Comparison of ENCODE assay signal across 20 cellular contexts in genomic region chr15:67005294-67005996, GRCh38. TPM values are rescaled to one million over a fixed set of nuclear protein-coding genes. Genes with fewer than 3 reads are reported as not detected.
DNase-seq lines count a peak whose midpoint lies in the region; FAIRE-seq lines count a peak whose summit lies in the region.
"Had no signal": no experiment of that assay in that cellular context is flagged by ENCODE, and none has a peak within 500 bp of the region (broad histone marks: within the 10 kb centered on the region; RNA-seq: fewer than 3 reads in every experiment).

No MANE protein-coding gene starts in this region.

- no peak overlapping the region for H3K23ac ChIP-seq in mesendoderm (ENCODE audit: low read length)
- H3K23ac ChIP-seq in trophoblast cell (ENCODE audit: low read length): peak overlapping the region; percentile 27

- H3K79me1 ChIP-seq in mesendoderm (ENCODE audit: low read length) (no peaks in the 10 kb centered on the region), trophoblast cell (ENCODE audit: low read length) (no peaks in the 10 kb centered on the region)

- H3K27me3 ChIP-seq in SJSA1 (replicated peaks): no peaks in the 10 kb centered on the region
- H3K27me3 ChIP-seq in mesendoderm (ENCODE audit: insufficient read depth, low read length, poor library complexity): no peaks in the 10 kb centered on the region
- no peaks in the 10 kb centered on the region for H3K27me3 ChIP-seq in trophoblast cell (ENCODE audit: insufficient read depth, low read length)
- H3K27me3 ChIP-seq: BE2C had no signal

- H3K4me1 ChIP-seq in SJSA1 (replicated peaks) (peaks cover 48% of the 10 kb centered on the region), mesendoderm (ENCODE audit: control insufficient read depth, low read depth, low read length) (no peaks in the 10 kb centered on the region), trophoblast cell (ENCODE audit: control insufficient read depth in 1 of 2, insufficient read depth in 2 of 2, low read length in 2 of 2) (no peaks in the 10 kb centered on the region)
- H3K4me1 ChIP-seq: BE2C had no signal

- no peak for FAIRE-seq in HTR-8/SVneo (lab: Jason Lieb, UNC)
- FAIRE-seq: A549, D721Med, G401.6, GM12891 had no signal

- H4K91ac ChIP-seq in trophoblast cell (ENCODE audit: low read depth, low read length): no peak overlapping the region

- H2AK5ac ChIP-seq in mesendoderm (ENCODE audit: low read length): no peak overlapping the region
- H2AK5ac ChIP-seq in trophoblast cell (ENCODE audit: low read length): no peak overlapping the region

- no peak overlapping the region for H2BK15ac ChIP-seq in mesendoderm (replicated peaks; ENCODE audit: low read depth)

- H3K27ac ChIP-seq in SJSA1: peak overlapping the region; percentile 61
- H3K27ac ChIP-seq in mesendoderm (ENCODE audit: low read depth, low read length): no peak overlapping the region
- no peak overlapping the region for H3K27ac ChIP-seq in trophoblast cell (ENCODE audit: low read depth, low read length)
- H3K27ac ChIP-seq: C4-2B had no signal

- H4K8ac ChIP-seq in mesendoderm (ENCODE audit: low read depth, low read length) (no peak overlapping the region), trophoblast cell (ENCODE audit: low read depth, low read length) (no peak overlapping the region)

- H2BK5ac ChIP-seq in mesendoderm (ENCODE audit: low read length): no peak overlapping the region
- H2BK5ac ChIP-seq in trophoblast cell (ENCODE audit: low read depth, low read length, poor library complexity): no peak overlapping the region

- no CpG with 5 or more reads among the region's 10 CpGs for WGBS in mesendoderm (ENCODE audit: extremely low coverage, insufficient coverage, low lambda C conversion rate)
- WGBS in trophoblast cell (ENCODE audit: extremely low coverage, insufficient coverage, insufficient read length): no CpG with 5 or more reads among the region's 10 CpGs

- no peak overlapping the region for H3K56ac ChIP-seq in mesendoderm (ENCODE audit: low read length)

- H2BK12ac ChIP-seq in trophoblast cell (ENCODE audit: low read length): no peak overlapping the region

- H3K4me2 ChIP-seq in mesendoderm (ENCODE audit: low read length) (no peak overlapping the region), trophoblast cell (ENCODE audit: low read length) (no peak overlapping the region)
- H3K4me2 ChIP-seq: A549, GM23338 had no signal

- H4K5ac ChIP-seq in mesendoderm (ENCODE audit: low read length): no peak overlapping the region

- H3K14ac ChIP-seq in trophoblast cell (ENCODE audit: low read length): no peak overlapping the region

- H3K36me3 ChIP-seq in SJSA1 (no peaks in the 10 kb centered on the region), mesendoderm (ENCODE audit: control insufficient read depth, insufficient read depth, low read length) (no peaks in the 10 kb centered on the region), trophoblast cell (ENCODE audit: control insufficient read depth in 1 of 2, insufficient read depth in 2 of 2, low read length in 2 of 2) (no peaks in the 10 kb centered on the region)
- H3K36me3 ChIP-seq: BE2C had no signal

- H3K9me3 ChIP-seq in SJSA1 (replicated peaks): no peaks in the 10 kb centered on the region
- no peaks in the 10 kb centered on the region for H3K9me3 ChIP-seq in trophoblast cell (ENCODE audit: insufficient read depth, low read depth, low read length)
- H3K9me3 ChIP-seq: BE2C had no signal

- H3K9ac ChIP-seq in mesendoderm (ENCODE audit: low read length) (no peak overlapping the region), trophoblast cell (ENCODE audit: low read length) (peak overlapping the region; percentile 19)

- H3K18ac ChIP-seq in mesendoderm (ENCODE audit: low read length) (no peak overlapping the region), trophoblast cell (ENCODE audit: low read length) (no peak overlapping the region)

- no peak overlapping the region for H2AFZ ChIP-seq in trophoblast cell (ENCODE audit: insufficient read depth, low read length, poor library complexity)
- H2AFZ ChIP-seq: GM23338 had no signal

- DNase-seq in SJSA1 (ENCODE audit: low read depth in 1 of 2, low spot score in 2 of 2) (peak; percentile 79 to 81), dermis microvascular lymphatic vessel endothelial cell (ENCODE audit: low read depth in 2 of 2) (peak; percentile 24 to 63), mesendoderm (peak; percentile 33), trophoblast cell (no peak), hypothalamus (lab: John Stamatoyannopoulos, UW) (no peak), HTR-8/SVneo (ENCODE audit: insufficient read length, low spot score) (no peak)
- DNase-seq in activated CD4-positive, CD25-positive, alpha-beta regulatory T cell (lab: John Stamatoyannopoulos, UW): no peak
- DNase-seq: BE2C; CD8-positive, alpha-beta T cell; COR-L47; DMS153; DMS79 treated with DMSO at 0.1 percent for 48 hours; EL; H9 had no signal

- H3K4ac ChIP-seq in mesendoderm (ENCODE audit: low read depth, low read length) (no peak overlapping the region), trophoblast cell (ENCODE audit: low read depth, low read length) (no peak overlapping the region)

- H2BK120ac ChIP-seq in mesendoderm (ENCODE audit: low read depth, low read length) (no peak overlapping the region), trophoblast cell (ENCODE audit: insufficient read depth, low read length, poor library complexity) (no peak overlapping the region)

- no peak overlapping the region for H3K4me3 ChIP-seq in SJSA1
- H3K4me3 ChIP-seq in mesendoderm (ENCODE audit: low read length): no peak overlapping the region
- no peak overlapping the region for H3K4me3 ChIP-seq in trophoblast cell (ENCODE audit: low read depth, low read length)
- H3K4me3 ChIP-seq: A549, GM23338 had no signal

- H4K12ac ChIP-seq in trophoblast cell (ENCODE audit: low read depth, low read length): no peak overlapping the region

- no peaks in the 10 kb centered on the region for H3K79me2 ChIP-seq in mesendoderm (ENCODE audit: control insufficient read depth, insufficient read depth, low read length)
- no peaks in the 10 kb centered on the region for H3K79me2 ChIP-seq in trophoblast cell (ENCODE audit: control insufficient read depth, insufficient read depth, low read length, poor library complexity)

RNA-seq across cellular contexts. Expression of gene SMAD3, which starts 60.0 kb away (rescaled TPM):
- 19.5 and 22.0 TPM in 2 replicates for total RNA-seq in SJSA1 (2014; rRNA removed; shearing (Covaris generic))
- total RNA-seq in dermis microvascular lymphatic vessel endothelial cell: 11.8 and 12.3 TPM in 2 replicates
- 17.4 TPM for polyA plus RNA-seq in mesendoderm (2013, experiment 1 of 2)
- 16.4 TPM for polyA plus RNA-seq in mesendoderm (2013, experiment 2 of 2)
- polyA plus RNA-seq in trophoblast cell (2013): 49.5 and 54.4 TPM in 2 replicates

Comparison
In these comparisons a context has a peak if more than half of its experiments do, and no peak if none do; other contexts are left out.
1. DNase-seq: peak in SJSA1 (2 of 2), dermis microvascular lymphatic vessel endothelial cell (2 of 2) and mesendoderm (single experiment); none in trophoblast cell (0 of 2), hypothalamus (0 of 51), HTR-8/SVneo (single experiment) and activated CD4-positive, CD25-positive, alpha-beta regulatory T cell (0 of 4).